In genomic region chr17:9291912-9292562, GRCh38 we compare ENCODE assay signal across 8 cellular contexts.
DNase-seq lines count a peak whose midpoint lies in the region; ATAC-seq and TF ChIP-seq lines count a peak whose summit lies in the region.

No MANE protein-coding gene starts in this region.

- H3K9me3 ChIP-seq in Peyer's patch (no peaks in the 10 kb centered on the region), body of pancreas (no peaks in the 10 kb centered on the region)

- peak overlapping the region in 2 of 4 donors; percentile 37 to 61 for H3K27ac ChIP-seq in Peyer's patch
- no peak overlapping the region for H3K27ac ChIP-seq in body of pancreas

- intact Hi-C loops in body of pancreas (cut with DNase I), result no loop called here
- intact Hi-C loops in posterior vena cava (cut with DNase I), result loop anchor here in 1 of 2 donors (10.0 kb wide), 1 partner anchor 297 kb away; no protein-coding TSS in a partner anchor

- peak; percentile 71 for ATAC-seq in body of pancreas
- no peak for ATAC-seq in HG03039 (IDR thresholded peaks at IDR 0.05; ENCODE audit: unreplicated experiment)

- peak; percentile 6 for DNase-seq in NCI-H345 (lab: John Stamatoyannopoulos, UW)
- DNase-seq in NCI-H345 treated with DMSO at 0.1 percent for 48 hours (lab: John Stamatoyannopoulos, UW; ENCODE audit: unreplicated experiment), result no peak
- peak in 2 of 3 donors; percentile 50 to 63 for DNase-seq in Peyer's patch
- DNase-seq in body of pancreas, result peak; percentile 32 to 60 (median 42)
- peak; percentile 78 for DNase-seq in islet precursor cell
- DNase-seq in stimulated activated CD4-positive, alpha-beta T cell treated with anti-CD3 and anti-CD28 coated beads, Interleukin-2, amount 100 ng/mL, for 48 hours, result peak; percentile 32 to 41
- DNase-seq in posterior vena cava (ENCODE audit: low spot score), result no peak

- TF ChIP-seq CTCF in Peyer's patch (IDR thresholded peaks at IDR 0.05) (peak; percentile 12 to 73 (median 62)), body of pancreas (IDR thresholded peaks at IDR 0.05) (peak; percentile 41 to 72 (median 64))

- 28 to 38% methylated on average over 8 of the region's 8 CpGs for WGBS in body of pancreas, 2 donors

- H3K4me1 ChIP-seq in Peyer's patch, result no peaks in the 10 kb centered on the region
- H3K4me1 ChIP-seq in body of pancreas, result no peaks in the 10 kb centered on the region

- H3K36me3 ChIP-seq in Peyer's patch (no peaks in the 10 kb centered on the region), body of pancreas (replicated peaks in 1 of 2; ENCODE audit: insufficient read depth in 1 of 2, low read depth in 2 of 2) (no peaks in the 10 kb centered on the region)

- H3K4me3 ChIP-seq in Peyer's patch, result no peak overlapping the region
- no peak overlapping the region for H3K4me3 ChIP-seq in body of pancreas

- TF ChIP-seq POLR2A in Peyer's patch (IDR thresholded peaks at IDR 0.05) (no peak), body of pancreas (IDR thresholded peaks at IDR 0.05) (no peak)

- no peaks in the 10 kb centered on the region for H3K27me3 ChIP-seq in Peyer's patch
- no peaks in the 10 kb centered on the region for H3K27me3 ChIP-seq in body of pancreas

Comparison
In these comparisons a context has a peak if more than half of its experiments do, and no peak if none do; other contexts are left out.
1. DNase-seq: peak in NCI-H345 (single experiment), Peyer's patch (2 of 3), body of pancreas (4 of 4), islet precursor cell (single experiment) and stimulated activated CD4-positive, alpha-beta T cell treated with anti-CD3 and anti-CD28 coated beads, Interleukin-2, amount 100 ng/mL, for 48 hours (2 of 2); none in NCI-H345 treated with DMSO at 0.1 percent for 48 hours (single experiment) and posterior vena cava (single experiment).